In the genomic region with DNA sequence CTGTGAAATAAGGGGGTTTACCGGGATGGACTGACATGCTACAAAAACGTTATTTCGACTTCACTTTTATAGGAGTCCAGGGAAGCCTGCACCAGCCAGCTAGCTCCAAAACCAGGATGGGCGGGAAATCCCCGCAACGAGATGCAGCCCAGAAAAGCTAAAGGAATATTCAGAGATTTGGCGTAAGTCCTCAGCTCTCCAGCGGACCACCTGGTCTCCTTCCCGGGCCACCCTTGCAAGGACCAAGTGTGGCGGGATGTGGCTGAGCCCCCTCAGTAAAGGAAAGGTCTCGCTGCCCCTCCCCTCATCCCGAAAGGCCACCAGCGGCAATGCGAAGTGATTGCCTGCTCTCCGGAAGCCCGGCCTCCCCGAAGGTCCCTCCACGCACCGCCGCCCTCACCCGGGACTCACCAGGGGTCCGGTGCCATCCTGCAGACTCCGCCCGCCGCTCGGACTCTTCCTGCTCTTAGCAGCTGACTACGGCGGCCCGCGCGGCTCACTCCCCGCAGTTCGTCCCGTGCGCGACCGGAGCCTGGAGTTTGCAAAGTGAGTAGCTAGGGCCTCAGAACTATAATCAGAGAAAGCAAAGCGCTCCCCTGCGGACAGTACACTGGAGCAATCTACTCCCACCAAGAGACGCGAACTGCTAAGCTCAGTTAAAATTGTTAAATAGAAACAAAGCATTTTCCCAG, we compare ENCODE assay signal across 1 cellular context.
TF ChIP-seq lines count a peak whose summit lies in the region.

A gene with protein sequence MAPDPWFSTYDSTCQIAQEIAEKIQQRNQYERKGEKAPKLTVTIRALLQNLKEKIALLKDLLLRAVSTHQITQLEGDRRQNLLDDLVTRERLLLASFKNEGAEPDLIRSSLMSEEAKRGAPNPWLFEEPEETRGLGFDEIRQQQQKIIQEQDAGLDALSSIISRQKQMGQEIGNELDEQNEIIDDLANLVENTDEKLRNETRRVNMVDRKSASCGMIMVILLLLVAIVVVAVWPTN (minus strand): TSS at position 440 of the 692 bp plus-strand sequence. CDS start 12 bp downstream, at position 428.

TF ChIP-seq in HEK293, 187 proteins besides CTCF, POLR2A, EP300 and RAD21 (continued from another document and continues in another):
- TF ChIP-seq, protein P1, sequence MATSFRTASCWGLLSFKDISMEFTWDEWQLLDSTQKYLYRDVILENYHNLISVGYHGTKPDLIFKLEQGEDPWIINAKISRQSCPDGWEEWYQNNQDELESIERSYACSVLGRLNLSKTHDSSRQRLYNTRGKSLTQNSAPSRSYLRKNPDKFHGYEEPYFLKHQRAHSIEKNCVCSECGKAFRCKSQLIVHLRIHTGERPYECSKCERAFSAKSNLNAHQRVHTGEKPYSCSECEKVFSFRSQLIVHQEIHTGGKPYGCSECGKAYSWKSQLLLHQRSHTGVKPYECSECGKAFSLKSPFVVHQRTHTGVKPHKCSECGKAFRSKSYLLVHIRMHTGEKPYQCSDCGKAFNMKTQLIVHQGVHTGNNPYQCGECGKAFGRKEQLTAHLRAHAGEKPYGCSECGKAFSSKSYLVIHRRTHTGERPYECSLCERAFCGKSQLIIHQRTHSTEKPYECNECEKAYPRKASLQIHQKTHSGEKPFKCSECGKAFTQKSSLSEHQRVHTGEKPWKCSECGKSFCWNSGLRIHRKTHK (tag by site-specific recombination; IDR thresholded peaks at IDR 0.05), result no peak
- TF ChIP-seq ZNF354C (tag by site-specific recombination; IDR thresholded peaks at IDR 0.05; ENCODE audit: borderline replicate concordance, low read depth), result no peak
- TF ChIP-seq, protein P2, sequence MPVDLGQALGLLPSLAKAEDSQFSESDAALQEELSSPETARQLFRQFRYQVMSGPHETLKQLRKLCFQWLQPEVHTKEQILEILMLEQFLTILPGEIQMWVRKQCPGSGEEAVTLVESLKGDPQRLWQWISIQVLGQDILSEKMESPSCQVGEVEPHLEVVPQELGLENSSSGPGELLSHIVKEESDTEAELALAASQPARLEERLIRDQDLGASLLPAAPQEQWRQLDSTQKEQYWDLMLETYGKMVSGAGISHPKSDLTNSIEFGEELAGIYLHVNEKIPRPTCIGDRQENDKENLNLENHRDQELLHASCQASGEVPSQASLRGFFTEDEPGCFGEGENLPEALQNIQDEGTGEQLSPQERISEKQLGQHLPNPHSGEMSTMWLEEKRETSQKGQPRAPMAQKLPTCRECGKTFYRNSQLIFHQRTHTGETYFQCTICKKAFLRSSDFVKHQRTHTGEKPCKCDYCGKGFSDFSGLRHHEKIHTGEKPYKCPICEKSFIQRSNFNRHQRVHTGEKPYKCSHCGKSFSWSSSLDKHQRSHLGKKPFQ (tag by site-specific recombination; IDR thresholded peaks at IDR 0.05), result no peak; the same call in 1 of the 2 replicates
- TF ChIP-seq, protein P3, sequence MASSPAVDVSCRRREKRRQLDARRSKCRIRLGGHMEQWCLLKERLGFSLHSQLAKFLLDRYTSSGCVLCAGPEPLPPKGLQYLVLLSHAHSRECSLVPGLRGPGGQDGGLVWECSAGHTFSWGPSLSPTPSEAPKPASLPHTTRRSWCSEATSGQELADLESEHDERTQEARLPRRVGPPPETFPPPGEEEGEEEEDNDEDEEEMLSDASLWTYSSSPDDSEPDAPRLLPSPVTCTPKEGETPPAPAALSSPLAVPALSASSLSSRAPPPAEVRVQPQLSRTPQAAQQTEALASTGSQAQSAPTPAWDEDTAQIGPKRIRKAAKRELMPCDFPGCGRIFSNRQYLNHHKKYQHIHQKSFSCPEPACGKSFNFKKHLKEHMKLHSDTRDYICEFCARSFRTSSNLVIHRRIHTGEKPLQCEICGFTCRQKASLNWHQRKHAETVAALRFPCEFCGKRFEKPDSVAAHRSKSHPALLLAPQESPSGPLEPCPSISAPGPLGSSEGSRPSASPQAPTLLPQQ (tag by site-specific recombination; IDR thresholded peaks at IDR 0.05), result peak; percentile 25; the same call in 1 of the 2 replicates
- peak; percentile 47; the same call in 1 of the 2 replicates for TF ChIP-seq PRDM1 (tag by site-specific recombination; IDR thresholded peaks at IDR 0.05)
- peak; percentile 24; the same call in 1 of the 2 replicates for TF ChIP-seq EGR2 (tag by site-specific recombination; IDR thresholded peaks at IDR 0.05; ENCODE audit: low read depth)
- TF ChIP-seq, protein P4, sequence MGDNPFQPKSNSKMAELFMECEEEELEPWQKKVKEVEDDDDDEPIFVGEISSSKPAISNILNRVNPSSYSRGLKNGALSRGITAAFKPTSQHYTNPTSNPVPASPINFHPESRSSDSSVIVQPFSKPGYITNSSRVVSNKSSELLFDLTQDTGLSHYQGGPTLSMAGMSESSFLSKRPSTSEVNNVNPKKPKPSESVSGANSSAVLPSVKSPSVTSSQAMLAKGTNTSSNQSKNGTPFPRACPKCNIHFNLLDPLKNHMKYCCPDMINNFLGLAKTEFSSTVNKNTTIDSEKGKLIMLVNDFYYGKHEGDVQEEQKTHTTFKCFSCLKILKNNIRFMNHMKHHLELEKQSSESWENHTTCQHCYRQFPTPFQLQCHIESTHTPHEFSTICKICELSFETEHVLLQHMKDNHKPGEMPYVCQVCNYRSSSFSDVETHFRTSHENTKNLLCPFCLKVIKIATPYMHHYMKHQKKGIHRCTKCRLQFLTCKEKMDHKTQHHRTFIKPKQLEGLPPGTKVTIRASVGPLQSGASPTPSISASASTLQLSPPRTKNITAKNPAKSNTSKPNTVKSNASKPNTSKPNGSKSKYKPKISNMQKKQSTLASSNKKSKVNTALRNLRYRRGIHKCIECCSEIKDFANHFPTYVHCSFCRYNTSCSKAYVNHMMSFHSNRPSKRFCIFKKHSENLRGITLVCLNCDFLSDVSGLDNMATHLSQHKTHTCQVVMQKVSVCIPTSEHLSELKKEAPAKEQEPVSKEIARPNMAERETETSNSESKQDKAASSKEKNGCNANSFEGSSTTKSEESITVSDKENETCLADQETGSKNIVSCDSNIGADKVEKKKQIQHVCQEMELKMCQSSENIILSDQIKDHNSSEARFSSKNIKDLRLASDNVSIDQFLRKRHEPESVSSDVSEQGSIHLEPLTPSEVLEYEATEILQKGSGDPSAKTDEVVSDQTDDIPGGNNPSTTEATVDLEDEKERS (tag by site-specific recombination; IDR thresholded peaks at IDR 0.05), result no peak
- TF ChIP-seq ZSCAN23 (tag by site-specific recombination; IDR thresholded peaks at IDR 0.05), result no peak
- no peak for TF ChIP-seq SETDB1 (IDR thresholded peaks at IDR 0.05; ENCODE audit: insufficient read length, low read length)
- no peak for TF ChIP-seq ZNF529 (tag by site-specific recombination; IDR thresholded peaks at IDR 0.05; ENCODE audit: insufficient replicate concordance)
- TF ChIP-seq ZNF114 (tag by site-specific recombination; IDR thresholded peaks at IDR 0.05), result no peak
- TF ChIP-seq ZNF629 (tag by site-specific recombination; IDR thresholded peaks at IDR 0.05), result peak; percentile 74
- no peak; the same call in none of the 2 replicates for TF ChIP-seq ZBTB48 (tag by site-specific recombination; IDR thresholded peaks at IDR 0.05)
- no peak for TF ChIP-seq ZNF707 (tag by site-specific recombination; IDR thresholded peaks at IDR 0.05)
- TF ChIP-seq ZNF133 (tag by site-specific recombination; IDR thresholded peaks at IDR 0.05), result no peak
- TF ChIP-seq, protein P5, sequence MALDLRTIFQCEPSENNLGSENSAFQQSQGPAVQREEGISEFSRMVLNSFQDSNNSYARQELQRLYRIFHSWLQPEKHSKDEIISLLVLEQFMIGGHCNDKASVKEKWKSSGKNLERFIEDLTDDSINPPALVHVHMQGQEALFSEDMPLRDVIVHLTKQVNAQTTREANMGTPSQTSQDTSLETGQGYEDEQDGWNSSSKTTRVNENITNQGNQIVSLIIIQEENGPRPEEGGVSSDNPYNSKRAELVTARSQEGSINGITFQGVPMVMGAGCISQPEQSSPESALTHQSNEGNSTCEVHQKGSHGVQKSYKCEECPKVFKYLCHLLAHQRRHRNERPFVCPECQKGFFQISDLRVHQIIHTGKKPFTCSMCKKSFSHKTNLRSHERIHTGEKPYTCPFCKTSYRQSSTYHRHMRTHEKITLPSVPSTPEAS (tag by site-specific recombination; IDR thresholded peaks at IDR 0.05), result no peak
- TF ChIP-seq ZNF112 (tag by site-specific recombination; IDR thresholded peaks at IDR 0.05), result no peak
- no peak for TF ChIP-seq ZNF530 (tag by site-specific recombination; IDR thresholded peaks at IDR 0.05; ENCODE audit: low read depth)
- 0 out of 2 replicates have a peak, but pooled peaks have one; percentile 67 for TF ChIP-seq ZNF610 (tag by site-specific recombination; IDR thresholded peaks at IDR 0.05; ENCODE audit: borderline replicate concordance)
- no peak for TF ChIP-seq YY2 (tag by site-specific recombination; IDR thresholded peaks at IDR 0.05)
- no peak for TF ChIP-seq ZNF132 (tag by site-specific recombination; IDR thresholded peaks at IDR 0.05; ENCODE audit: borderline replicate concordance)
- TF ChIP-seq ZNF19 (tag by site-specific recombination; IDR thresholded peaks at IDR 0.05; ENCODE audit: low read depth), result no peak
- TF ChIP-seq ZNF677 (tag by site-specific recombination; IDR thresholded peaks at IDR 0.05), result no peak
- peak; percentile 66 for TF ChIP-seq YY1 (tag by site-specific recombination; IDR thresholded peaks at IDR 0.05)
- TF ChIP-seq ZNF660 (tag by site-specific recombination; IDR thresholded peaks at IDR 0.05), result peak; percentile 86
- no peak for TF ChIP-seq ZNF211 (tag by site-specific recombination; IDR thresholded peaks at IDR 0.05; ENCODE audit: low read depth)
- TF ChIP-seq ZNF521 (tag by site-specific recombination; IDR thresholded peaks at IDR 0.05), result no peak
- no peak for TF ChIP-seq REPIN1 (tag by site-specific recombination; IDR thresholded peaks at IDR 0.05; ENCODE audit: low read depth)
- TF ChIP-seq ZNF423 (tag by site-specific recombination; IDR thresholded peaks at IDR 0.05), result peak; percentile 99
- no peak for TF ChIP-seq ZNF391 (tag by site-specific recombination; IDR thresholded peaks at IDR 0.05; ENCODE audit: borderline replicate concordance, low read depth)
- TF ChIP-seq SALL2 (tag by site-specific recombination; IDR thresholded peaks at IDR 0.05; ENCODE audit: borderline replicate concordance), result no peak
- TF ChIP-seq ZNF350 (tag by site-specific recombination; IDR thresholded peaks at IDR 0.05), result no peak
- peak; percentile 34 for TF ChIP-seq ZFHX2 (tag by site-specific recombination; conservative IDR thresholded peaks at IDR 0.05)
- TF ChIP-seq, protein P6, sequence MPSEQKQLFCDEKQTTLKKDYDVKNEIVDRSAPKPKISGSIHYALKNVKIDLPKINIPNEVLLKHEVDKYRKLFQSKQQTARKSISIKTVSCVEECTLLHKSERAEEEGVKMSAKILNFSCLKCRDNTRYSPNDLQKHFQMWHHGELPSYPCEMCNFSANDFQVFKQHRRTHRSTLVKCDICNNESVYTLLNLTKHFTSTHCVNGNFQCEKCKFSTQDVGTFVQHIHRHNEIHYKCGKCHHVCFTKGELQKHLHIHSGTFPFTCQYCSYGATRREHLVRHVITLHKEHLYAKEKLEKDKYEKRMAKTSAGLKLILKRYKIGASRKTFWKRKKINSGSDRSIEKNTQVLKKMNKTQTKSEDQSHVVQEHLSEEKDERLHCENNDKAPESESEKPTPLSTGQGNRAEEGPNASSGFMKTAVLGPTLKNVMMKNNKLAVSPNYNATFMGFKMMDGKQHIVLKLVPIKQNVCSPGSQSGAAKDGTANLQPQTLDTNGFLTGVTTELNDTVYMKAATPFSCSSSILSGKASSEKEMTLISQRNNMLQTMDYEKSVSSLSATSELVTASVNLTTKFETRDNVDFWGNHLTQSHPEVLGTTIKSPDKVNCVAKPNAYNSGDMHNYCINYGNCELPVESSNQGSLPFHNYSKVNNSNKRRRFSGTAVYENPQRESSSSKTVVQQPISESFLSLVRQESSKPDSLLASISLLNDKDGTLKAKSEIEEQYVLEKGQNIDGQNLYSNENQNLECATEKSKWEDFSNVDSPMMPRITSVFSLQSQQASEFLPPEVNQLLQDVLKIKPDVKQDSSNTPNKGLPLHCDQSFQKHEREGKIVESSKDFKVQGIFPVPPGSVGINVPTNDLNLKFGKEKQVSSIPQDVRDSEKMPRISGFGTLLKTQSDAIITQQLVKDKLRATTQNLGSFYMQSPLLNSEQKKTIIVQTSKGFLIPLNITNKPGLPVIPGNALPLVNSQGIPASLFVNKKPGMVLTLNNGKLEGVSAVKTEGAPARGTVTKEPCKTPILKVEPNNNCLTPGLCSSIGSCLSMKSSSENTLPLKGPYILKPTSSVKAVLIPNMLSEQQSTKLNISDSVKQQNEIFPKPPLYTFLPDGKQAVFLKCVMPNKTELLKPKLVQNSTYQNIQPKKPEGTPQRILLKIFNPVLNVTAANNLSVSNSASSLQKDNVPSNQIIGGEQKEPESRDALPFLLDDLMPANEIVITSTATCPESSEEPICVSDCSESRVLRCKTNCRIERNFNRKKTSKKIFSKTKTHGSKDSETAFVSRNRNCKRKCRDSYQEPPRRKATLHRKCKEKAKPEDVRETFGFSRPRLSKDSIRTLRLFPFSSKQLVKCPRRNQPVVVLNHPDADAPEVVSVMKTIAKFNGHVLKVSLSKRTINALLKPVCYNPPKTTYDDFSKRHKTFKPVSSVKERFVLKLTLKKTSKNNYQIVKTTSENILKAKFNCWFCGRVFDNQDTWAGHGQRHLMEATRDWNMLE (tag by site-specific recombination; conservative IDR thresholded peaks at IDR 0.05; ENCODE audit: low read depth), result no peak
- no peak for TF ChIP-seq ZNF311 (tag by site-specific recombination; IDR thresholded peaks at IDR 0.05; ENCODE audit: borderline replicate concordance)
- TF ChIP-seq ZBTB20 (tag by site-specific recombination; IDR thresholded peaks at IDR 0.05), result peak; percentile 61; the same call in 1 of the 2 replicates
- TF ChIP-seq MYNN (tag by site-specific recombination; IDR thresholded peaks at IDR 0.05; ENCODE audit: borderline replicate concordance), result no peak
- TF ChIP-seq, protein P7, sequence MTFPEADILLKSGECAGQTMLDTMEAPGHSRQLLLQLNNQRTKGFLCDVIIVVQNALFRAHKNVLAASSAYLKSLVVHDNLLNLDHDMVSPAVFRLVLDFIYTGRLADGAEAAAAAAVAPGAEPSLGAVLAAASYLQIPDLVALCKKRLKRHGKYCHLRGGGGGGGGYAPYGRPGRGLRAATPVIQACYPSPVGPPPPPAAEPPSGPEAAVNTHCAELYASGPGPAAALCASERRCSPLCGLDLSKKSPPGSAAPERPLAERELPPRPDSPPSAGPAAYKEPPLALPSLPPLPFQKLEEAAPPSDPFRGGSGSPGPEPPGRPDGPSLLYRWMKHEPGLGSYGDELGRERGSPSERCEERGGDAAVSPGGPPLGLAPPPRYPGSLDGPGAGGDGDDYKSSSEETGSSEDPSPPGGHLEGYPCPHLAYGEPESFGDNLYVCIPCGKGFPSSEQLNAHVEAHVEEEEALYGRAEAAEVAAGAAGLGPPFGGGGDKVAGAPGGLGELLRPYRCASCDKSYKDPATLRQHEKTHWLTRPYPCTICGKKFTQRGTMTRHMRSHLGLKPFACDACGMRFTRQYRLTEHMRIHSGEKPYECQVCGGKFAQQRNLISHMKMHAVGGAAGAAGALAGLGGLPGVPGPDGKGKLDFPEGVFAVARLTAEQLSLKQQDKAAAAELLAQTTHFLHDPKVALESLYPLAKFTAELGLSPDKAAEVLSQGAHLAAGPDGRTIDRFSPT (tag by site-specific recombination; IDR thresholded peaks at IDR 0.05), result peak; percentile 98
- no peak for TF ChIP-seq ZBTB7A (tag by site-specific recombination; IDR thresholded peaks at IDR 0.05; ENCODE audit: low read depth)
- TF ChIP-seq ZNF777 (tag by site-specific recombination; IDR thresholded peaks at IDR 0.05; ENCODE audit: borderline replicate concordance), result no peak
- TF ChIP-seq SP3 (tag by site-specific recombination; IDR thresholded peaks at IDR 0.05), result peak; percentile 73
- TF ChIP-seq ZNF324 (tag by site-specific recombination; IDR thresholded peaks at IDR 0.05), result peak; percentile 62; the same call in 1 of the 2 replicates
- no peak for TF ChIP-seq ZNF747 (tag by site-specific recombination; IDR thresholded peaks at IDR 0.05)
